Comparison of ENCODE assay signal across 1 cellular context in genomic region chr4:74370912-74371311, GRCh38.
TF ChIP-seq lines count a peak whose summit lies in the region.

No MANE protein-coding gene starts in this region.

TF ChIP-seq in SK-N-SH, 30 proteins besides CTCF, POLR2A, EP300 and RAD21 (continued from another document):
- TF ChIP-seq, protein P1, sequence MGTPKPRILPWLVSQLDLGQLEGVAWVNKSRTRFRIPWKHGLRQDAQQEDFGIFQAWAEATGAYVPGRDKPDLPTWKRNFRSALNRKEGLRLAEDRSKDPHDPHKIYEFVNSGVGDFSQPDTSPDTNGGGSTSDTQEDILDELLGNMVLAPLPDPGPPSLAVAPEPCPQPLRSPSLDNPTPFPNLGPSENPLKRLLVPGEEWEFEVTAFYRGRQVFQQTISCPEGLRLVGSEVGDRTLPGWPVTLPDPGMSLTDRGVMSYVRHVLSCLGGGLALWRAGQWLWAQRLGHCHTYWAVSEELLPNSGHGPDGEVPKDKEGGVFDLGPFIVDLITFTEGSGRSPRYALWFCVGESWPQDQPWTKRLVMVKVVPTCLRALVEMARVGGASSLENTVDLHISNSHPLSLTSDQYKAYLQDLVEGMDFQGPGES (IDR thresholded peaks at IDR 0.05; ENCODE audit: low read depth, low read length), result no peak
TF ChIP-seq in SK-N-SH: peak in this region for 1.
